Comparison of ENCODE assay signal across 1 cellular context in the genomic region with DNA sequence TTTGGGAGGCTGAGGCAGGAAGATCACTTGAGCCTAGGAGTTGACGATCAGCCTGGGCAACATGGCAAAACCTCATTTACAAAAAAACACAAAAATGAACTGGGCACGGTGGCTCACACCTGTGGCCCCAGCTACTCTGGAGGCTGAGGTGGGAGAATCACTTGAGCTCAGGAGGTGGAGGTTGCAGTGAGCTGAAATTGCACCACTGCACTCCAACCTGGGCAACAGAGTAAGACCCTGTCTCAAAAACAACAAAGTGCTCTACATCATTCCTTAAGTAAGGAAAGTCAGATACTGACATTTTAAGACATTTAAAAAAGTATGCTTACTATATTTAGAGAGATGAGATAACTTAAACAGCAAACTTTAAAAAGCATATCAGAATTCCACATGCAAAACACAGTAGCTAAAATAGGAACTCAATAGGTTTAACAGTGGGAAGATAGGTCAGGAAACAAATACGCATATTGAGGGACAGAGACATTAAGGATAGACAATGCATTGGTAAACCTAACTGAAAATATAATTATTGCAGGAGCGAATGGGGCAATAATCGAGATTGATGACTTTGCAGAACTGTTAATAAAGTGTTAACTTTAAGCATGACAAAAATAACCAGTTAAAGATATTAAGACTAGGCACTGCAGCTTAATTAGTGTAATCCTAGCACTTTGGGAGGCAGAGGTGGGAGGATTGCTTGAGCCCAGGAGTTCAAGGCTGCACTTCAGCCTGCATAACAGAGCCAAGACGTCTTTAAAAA.
A peak's percentile ranks its signal among the peaks of the same experiment; 100 is the strongest.
TF ChIP-seq lines count a peak whose summit lies in the region.

No MANE protein-coding gene starts in this region.

TF ChIP-seq in HepG2, 621 proteins besides CTCF, POLR2A, EP300 and RAD21:
- no peak for TF ChIP-seq MATR3 (CRISPR knock-in tag; IDR thresholded peaks at IDR 0.05)
- peak; percentile 75 for TF ChIP-seq ZNF121 (CRISPR knock-in tag; IDR thresholded peaks at IDR 0.05)
- TF ChIP-seq ZSCAN12 (CRISPR knock-in tag; IDR thresholded peaks at IDR 0.05) = no peak
- no peak for TF ChIP-seq PHF5A (CRISPR knock-in tag; IDR thresholded peaks at IDR 0.05; ENCODE audit: low read depth, unreplicated experiment)
- TF ChIP-seq, protein P1, sequence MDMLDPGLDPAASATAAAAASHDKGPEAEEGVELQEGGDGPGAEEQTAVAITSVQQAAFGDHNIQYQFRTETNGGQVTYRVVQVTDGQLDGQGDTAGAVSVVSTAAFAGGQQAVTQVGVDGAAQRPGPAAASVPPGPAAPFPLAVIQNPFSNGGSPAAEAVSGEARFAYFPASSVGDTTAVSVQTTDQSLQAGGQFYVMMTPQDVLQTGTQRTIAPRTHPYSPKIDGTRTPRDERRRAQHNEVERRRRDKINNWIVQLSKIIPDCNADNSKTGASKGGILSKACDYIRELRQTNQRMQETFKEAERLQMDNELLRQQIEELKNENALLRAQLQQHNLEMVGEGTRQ (IDR thresholded peaks at IDR 0.05; ENCODE audit: low read depth, low read length) = no peak
- TF ChIP-seq, protein P1 (CRISPR knock-in tag; IDR thresholded peaks at IDR 0.05; ENCODE audit: borderline replicate concordance) = no peak
- TF ChIP-seq ZNF296 (CRISPR knock-in tag; conservative IDR thresholded peaks at IDR 0.05) = no peak
- TF ChIP-seq MAFK (conservative IDR thresholded peaks at IDR 0.05 in 1 of 2, IDR thresholded peaks at IDR 0.05 in 1 of 2; ENCODE audit: low read length in 2 of 2) = peak; percentile 19 to 47; a peak in 2 of 4 replicates
- TF ChIP-seq, protein P2, sequence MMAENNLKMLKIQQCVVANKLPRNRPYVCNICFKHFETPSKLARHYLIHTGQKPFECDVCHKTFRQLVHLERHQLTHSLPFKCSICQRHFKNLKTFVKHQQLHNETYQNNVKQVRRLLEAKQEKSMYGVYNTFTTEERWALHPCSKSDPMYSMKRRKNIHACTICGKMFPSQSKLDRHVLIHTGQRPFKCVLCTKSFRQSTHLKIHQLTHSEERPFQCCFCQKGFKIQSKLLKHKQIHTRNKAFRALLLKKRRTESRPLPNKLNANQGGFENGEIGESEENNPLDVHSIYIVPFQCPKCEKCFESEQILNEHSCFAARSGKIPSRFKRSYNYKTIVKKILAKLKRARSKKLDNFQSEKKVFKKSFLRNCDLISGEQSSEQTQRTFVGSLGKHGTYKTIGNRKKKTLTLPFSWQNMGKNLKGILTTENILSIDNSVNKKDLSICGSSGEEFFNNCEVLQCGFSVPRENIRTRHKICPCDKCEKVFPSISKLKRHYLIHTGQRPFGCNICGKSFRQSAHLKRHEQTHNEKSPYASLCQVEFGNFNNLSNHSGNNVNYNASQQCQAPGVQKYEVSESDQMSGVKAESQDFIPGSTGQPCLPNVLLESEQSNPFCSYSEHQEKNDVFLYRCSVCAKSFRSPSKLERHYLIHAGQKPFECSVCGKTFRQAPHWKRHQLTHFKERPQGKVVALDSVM (CRISPR knock-in tag; IDR thresholded peaks at IDR 0.05) = 0 out of 2 replicates have a peak, but pooled peaks have one; percentile 26
- no peak for TF ChIP-seq SCMH1 (CRISPR knock-in tag; IDR thresholded peaks at IDR 0.05; ENCODE audit: borderline replicate concordance)
- TF ChIP-seq NR3C1 (CRISPR knock-in tag; IDR thresholded peaks at IDR 0.05) = no peak
- TF ChIP-seq ZNF841 (CRISPR knock-in tag; IDR thresholded peaks at IDR 0.05; ENCODE audit: borderline replicate concordance) = no peak
